ENCODE assay signal across 32 cellular contexts in genomic region chr15:94403246-94403824, GRCh38.
DNase-seq lines count a peak whose midpoint lies in the region; ATAC-seq, FAIRE-seq and TF ChIP-seq lines count a peak whose summit lies in the region.
"Had no signal": no experiment of that assay in that cellular context is flagged by ENCODE, and none has a peak within 500 bp of the region (broad histone marks: within the 10 kb centered on the region; RNA-seq: fewer than 3 reads in every experiment).

No MANE protein-coding gene starts in this region.

- no peak overlapping the region for H3K18ac ChIP-seq in neuronal stem cell (ENCODE audit: low read length)

- H3K27ac Mint-ChIP-seq in astrocyte (ENCODE audit: unreplicated experiment): no peak overlapping the region
- no peak overlapping the region for H3K27ac Mint-ChIP-seq in activated T-helper 2 cell treated with anti-CD3 and anti-CD28 coated beads, Interferon-gamma antibody, Interleukin-2, Interleukin-4, amounts not matched to agents 10 μg/mL and 5 μg/mL and 100 μg/mL, durations not matched to agents 14 hours and 24 hours and 36 hours
- H3K27ac Mint-ChIP-seq: activated naive CD8-positive, alpha-beta T cell treated with anti-CD3 and anti-CD28 coated beads, Interleukin-2, amount 10 ng/mL, durations not matched to agents 7 days and 5 days; stimulated activated naive B cell treated with anti-CD40 and anti-IgM and Interleukin-4, amounts not matched to agents 10 μg/mL and 1 μg/mL and 100 μg/mL, for 72 hours had no signal

- no peaks in the 10 kb centered on the region for H3K79me2 ChIP-seq in astrocyte (ENCODE audit: insufficient read depth, low read length)

- no peaks in the 10 kb centered on the region for H3K9me3 Mint-ChIP-seq in astrocyte (ENCODE audit: unreplicated experiment)
- H3K9me3 Mint-ChIP-seq in activated T-helper 2 cell treated with anti-CD3 and anti-CD28 coated beads, Interferon-gamma antibody, Interleukin-2, Interleukin-4, amounts not matched to agents 10 μg/mL and 5 μg/mL and 100 μg/mL, durations not matched to agents 14 hours and 24 hours and 36 hours: no peaks in the 10 kb centered on the region
- H3K9me3 Mint-ChIP-seq: activated naive CD8-positive, alpha-beta T cell treated with anti-CD3 and anti-CD28 coated beads, Interleukin-2, amount 10 ng/mL, durations not matched to agents 7 days and 5 days; CD4-positive, alpha-beta memory T cell; stimulated activated naive B cell treated with anti-CD40 and anti-IgM and Interleukin-4, amounts not matched to agents 10 μg/mL and 1 μg/mL and 100 μg/mL, for 72 hours had no signal

- no peak overlapping the region for H4K8ac ChIP-seq in neuronal stem cell (ENCODE audit: low read depth, low read length)

- peak; percentile 12 for DNase-seq in CD1c-positive myeloid dendritic cell (ENCODE audit: extremely low spot score)
- peak; percentile 0 for DNase-seq in astrocyte (ENCODE audit: low read depth)
- DNase-seq in left kidney (ENCODE audit: low read depth, low spot score): peak; percentile 59
- no peak for DNase-seq in neuronal stem cell (ENCODE audit: low spot score)
- no peak for DNase-seq in middle frontal gyrus (ENCODE audit: extremely low spot score, low spot score)
- DNase-seq in Kasumi-1 (lab: John Stamatoyannopoulos, UW): no peak
- no peak for DNase-seq in activated T-helper 2 cell treated with anti-CD3 and anti-CD28 coated beads, Interferon-gamma antibody, Interleukin-2, Interleukin-4, amounts not matched to agents 10 μg/mL and 5 μg/mL and 100 μg/mL, durations not matched to agents 14 hours and 24 hours and 36 hours (ENCODE audit: low spot score)
- DNase-seq: activated CD4-positive, alpha-beta T cell treated with anti-CD3 and anti-CD28 coated beads for 48 hours; activated CD8-positive, alpha-beta memory T cell treated with anti-CD3 and anti-CD28 coated beads for 24 hours; activated gamma-delta T cell treated with Interleukin-2 at 50 U/mL for 16 hours; activated naive CD8-positive, alpha-beta T cell treated with anti-CD3 and anti-CD28 coated beads, Interleukin-2, amount 10 ng/mL, durations not matched to agents 7 days and 5 days; activated T-cell treated with anti-CD3 and anti-CD28 coated beads for 4 hours; CD4-positive, alpha-beta memory T cell; esophagus squamous epithelium; GOT3; IMR-90; mammary epithelial cell; NCI-H1436 treated with DMSO at 0.1 percent for 48 hours; NCI-H345; NCI-H69; occipital lobe; PC-3; Right ventricle myocardium superior; stimulated activated CD4-positive, alpha-beta T cell treated with anti-CD3 and anti-CD28 coated beads, Interleukin-15, amount 100 ng/mL, for 24 hours; stimulated activated naive B cell treated with anti-CD40 and anti-IgM and Interleukin-4, amounts not matched to agents 10 μg/mL and 1 μg/mL and 100 μg/mL, for 72 hours; substantia nigra; upper lobe of right lung had no signal

- H3K27ac ChIP-seq in astrocyte (ENCODE audit: low read depth, low read length) (no peak overlapping the region), neuronal stem cell (replicated peaks; ENCODE audit: low read length) (no peak overlapping the region)
- H3K27ac ChIP-seq: A549, upper lobe of right lung had no signal

- FAIRE-seq in astrocyte (lab: Jason Lieb, UNC): no peak
- FAIRE-seq: A549, frontal cortex, GM18507, GM19239 had no signal

- H3K27me3 ChIP-seq in astrocyte (ENCODE audit: insufficient read depth, low read length) (no peaks in the 10 kb centered on the region), neuronal stem cell (ENCODE audit: control insufficient read depth in 3 of 3, insufficient read depth in 3 of 3, low read depth in 1 of 3, low read length in 3 of 3) (no peaks in the 10 kb centered on the region)
- H3K27me3 ChIP-seq: esophagus squamous epithelium, upper lobe of right lung had no signal

- peaks cover 4% of the 10 kb centered on the region for H3K4me1 Mint-ChIP-seq in astrocyte (ENCODE audit: low read depth, unreplicated experiment)
- no peaks in the 10 kb centered on the region for H3K4me1 Mint-ChIP-seq in activated T-helper 2 cell treated with anti-CD3 and anti-CD28 coated beads, Interferon-gamma antibody, Interleukin-2, Interleukin-4, amounts not matched to agents 10 μg/mL and 5 μg/mL and 100 μg/mL, durations not matched to agents 14 hours and 24 hours and 36 hours (ENCODE audit: low read depth)
- H3K4me1 Mint-ChIP-seq: activated naive CD8-positive, alpha-beta T cell treated with anti-CD3 and anti-CD28 coated beads, Interleukin-2, amount 10 ng/mL, durations not matched to agents 7 days and 5 days; CD4-positive, alpha-beta memory T cell had no signal

- no peak overlapping the region for H3K4ac ChIP-seq in neuronal stem cell (ENCODE audit: low read length)

- H3K4me3 ChIP-seq in astrocyte (ENCODE audit: insufficient read depth, low read depth, low read length) (no peak overlapping the region), neuronal stem cell (ENCODE audit: low read length in 2 of 2) (no peak overlapping the region)
- H3K4me3 ChIP-seq: A549, esophagus squamous epithelium, upper lobe of right lung had no signal

- H3K36me3 Mint-ChIP-seq in astrocyte (ENCODE audit: low read depth, unreplicated experiment): no peaks in the 10 kb centered on the region
- H3K36me3 Mint-ChIP-seq in activated T-helper 2 cell treated with anti-CD3 and anti-CD28 coated beads, Interferon-gamma antibody, Interleukin-2, Interleukin-4, amounts not matched to agents 10 μg/mL and 5 μg/mL and 100 μg/mL, durations not matched to agents 14 hours and 24 hours and 36 hours (ENCODE audit: low read depth): peaks cover 70% of the 10 kb centered on the region

- H4K20me1 ChIP-seq in astrocyte (ENCODE audit: insufficient read depth, low read length): no peaks in the 10 kb centered on the region

- H2BK120ac ChIP-seq in neuronal stem cell (ENCODE audit: low read depth, low read length): no peak overlapping the region

- no peak overlapping the region for H2BK5ac ChIP-seq in neuronal stem cell (ENCODE audit: low read length)

- no peak for TF ChIP-seq CTCF in astrocyte (IDR thresholded peaks at IDR 0.05; ENCODE audit: insufficient read depth, low read depth, low read length)

- H3K4me3 Mint-ChIP-seq in astrocyte (ENCODE audit: unreplicated experiment): no peak overlapping the region
- no peak overlapping the region for H3K4me3 Mint-ChIP-seq in activated T-helper 2 cell treated with anti-CD3 and anti-CD28 coated beads, Interferon-gamma antibody, Interleukin-2, Interleukin-4, amounts not matched to agents 10 μg/mL and 5 μg/mL and 100 μg/mL, durations not matched to agents 14 hours and 24 hours and 36 hours (ENCODE audit: low read depth)
- H3K4me3 Mint-ChIP-seq: activated naive CD8-positive, alpha-beta T cell treated with anti-CD3 and anti-CD28 coated beads, Interleukin-2, amount 10 ng/mL, durations not matched to agents 7 days and 5 days; CD4-positive, alpha-beta memory T cell; stimulated activated naive B cell treated with anti-CD40 and anti-IgM and Interleukin-4, amounts not matched to agents 10 μg/mL and 1 μg/mL and 100 μg/mL, for 72 hours had no signal

- H3K4me2 ChIP-seq in astrocyte (ENCODE audit: low read length) (no peak overlapping the region), neuronal stem cell (ENCODE audit: insufficient read depth, low read length, poor library complexity, severe bottlenecking) (no peak overlapping the region)
- H3K4me2 ChIP-seq: A549 had no signal

- H4K91ac ChIP-seq in neuronal stem cell (ENCODE audit: low read depth, low read length, poor library complexity): no peak overlapping the region

- H2BK12ac ChIP-seq in neuronal stem cell (ENCODE audit: low read length): no peak overlapping the region

- no peak overlapping the region for H2AK5ac ChIP-seq in neuronal stem cell (ENCODE audit: low read depth, low read length)

- H3K36me3 ChIP-seq in astrocyte (ENCODE audit: insufficient read depth, low read length) (no peaks in the 10 kb centered on the region), neuronal stem cell (replicated peaks in 1 of 2; ENCODE audit: control insufficient read depth in 2 of 2, insufficient read depth in 2 of 2, low read length in 2 of 2) (no peaks in the 10 kb centered on the region)

- intact Hi-C loops in activated T-helper 2 cell treated with anti-CD3 and anti-CD28 coated beads, Interferon-gamma antibody, Interleukin-2, Interleukin-4, amounts not matched to agents 10 μg/mL and 5 μg/mL and 100 μg/mL, durations not matched to agents 14 hours and 24 hours and 36 hours (cut with micrococcal nuclease): no loop called here

- no peak overlapping the region for H2AFZ ChIP-seq in astrocyte (ENCODE audit: low read depth, low read length)
- H2AFZ ChIP-seq in neuronal stem cell (ENCODE audit: low read length): peak overlapping the region; percentile 24

- H3K9me3 ChIP-seq in astrocyte (ENCODE audit: insufficient read depth, low read depth, low read length): no peaks in the 10 kb centered on the region
- no peaks in the 10 kb centered on the region for H3K9me3 ChIP-seq in neuronal stem cell (replicated peaks in 1 of 2; ENCODE audit: control insufficient read depth in 2 of 2, insufficient read depth in 1 of 2, low read depth in 1 of 2, low read length in 2 of 2)
- H3K9me3 ChIP-seq: esophagus squamous epithelium, upper lobe of right lung had no signal

- no peak overlapping the region for H3K23ac ChIP-seq in neuronal stem cell (ENCODE audit: low read depth, low read length, poor library complexity)

- ATAC-seq in HG03457 (IDR thresholded peaks at IDR 0.05; ENCODE audit: unreplicated experiment): no peak
- ATAC-seq: A549; PC-3; stimulated activated naive B cell treated with anti-CD40 and anti-IgM and Interleukin-4, amounts not matched to agents 10 μg/mL and 1 μg/mL and 100 μg/mL, for 72 hours; upper lobe of right lung had no signal

- no peak overlapping the region for H2BK15ac ChIP-seq in neuronal stem cell (ENCODE audit: low read length)

- H3K9ac ChIP-seq in astrocyte (ENCODE audit: low read length) (no peak overlapping the region), neuronal stem cell (ENCODE audit: low read depth, low read length, poor library complexity) (no peak overlapping the region)

- H3K14ac ChIP-seq in neuronal stem cell (ENCODE audit: low read length): no peak overlapping the region

- no peaks in the 10 kb centered on the region for H3K79me1 ChIP-seq in neuronal stem cell (ENCODE audit: low read depth, low read length)

- WGBS in neuronal stem cell (ENCODE audit: extremely low coverage in 2 of 2, insufficient read length in 2 of 2, insufficient replicate concordance in 1 of 2), 2 donors: no CpG with 5 or more reads among the region's 9 CpGs

- H3K4me1 ChIP-seq in astrocyte (ENCODE audit: insufficient read depth, low read length) (no peaks in the 10 kb centered on the region), neuronal stem cell (ENCODE audit: control insufficient read depth in 2 of 2, insufficient read depth in 1 of 2, low read depth in 1 of 2, low read length in 2 of 2) (peaks cover 0 to 3% of the 10 kb centered on the region in 2 donors)
- H3K4me1 ChIP-seq: A549 had no signal

- peaks cover 1% of the 10 kb centered on the region for H3K27me3 Mint-ChIP-seq in astrocyte (ENCODE audit: low read depth, unreplicated experiment)
- no peaks in the 10 kb centered on the region for H3K27me3 Mint-ChIP-seq in activated T-helper 2 cell treated with anti-CD3 and anti-CD28 coated beads, Interferon-gamma antibody, Interleukin-2, Interleukin-4, amounts not matched to agents 10 μg/mL and 5 μg/mL and 100 μg/mL, durations not matched to agents 14 hours and 24 hours and 36 hours (ENCODE audit: low read depth)
- H3K27me3 Mint-ChIP-seq: activated naive CD8-positive, alpha-beta T cell treated with anti-CD3 and anti-CD28 coated beads, Interleukin-2, amount 10 ng/mL, durations not matched to agents 7 days and 5 days; CD4-positive, alpha-beta memory T cell; stimulated activated naive B cell treated with anti-CD40 and anti-IgM and Interleukin-4, amounts not matched to agents 10 μg/mL and 1 μg/mL and 100 μg/mL, for 72 hours had no signal

Comparison
In these comparisons a context has a peak if more than half of its experiments do, and no peak if none do; other contexts are left out.
1. DNase-seq: peak in CD1c-positive myeloid dendritic cell (single experiment), astrocyte (single experiment) and left kidney (single experiment); none in neuronal stem cell (single experiment), middle frontal gyrus (single experiment), Kasumi-1 (0 of 2) and activated T-helper 2 cell treated with anti-CD3 and anti-CD28 coated beads, Interferon-gamma antibody, Interleukin-2, Interleukin-4, amounts not matched to agents 10 μg/mL and 5 μg/mL and 100 μg/mL, durations not matched to agents 14 hours and 24 hours and 36 hours (single experiment).